ENCODE assay signal across 18 cellular contexts in the genomic region with DNA sequence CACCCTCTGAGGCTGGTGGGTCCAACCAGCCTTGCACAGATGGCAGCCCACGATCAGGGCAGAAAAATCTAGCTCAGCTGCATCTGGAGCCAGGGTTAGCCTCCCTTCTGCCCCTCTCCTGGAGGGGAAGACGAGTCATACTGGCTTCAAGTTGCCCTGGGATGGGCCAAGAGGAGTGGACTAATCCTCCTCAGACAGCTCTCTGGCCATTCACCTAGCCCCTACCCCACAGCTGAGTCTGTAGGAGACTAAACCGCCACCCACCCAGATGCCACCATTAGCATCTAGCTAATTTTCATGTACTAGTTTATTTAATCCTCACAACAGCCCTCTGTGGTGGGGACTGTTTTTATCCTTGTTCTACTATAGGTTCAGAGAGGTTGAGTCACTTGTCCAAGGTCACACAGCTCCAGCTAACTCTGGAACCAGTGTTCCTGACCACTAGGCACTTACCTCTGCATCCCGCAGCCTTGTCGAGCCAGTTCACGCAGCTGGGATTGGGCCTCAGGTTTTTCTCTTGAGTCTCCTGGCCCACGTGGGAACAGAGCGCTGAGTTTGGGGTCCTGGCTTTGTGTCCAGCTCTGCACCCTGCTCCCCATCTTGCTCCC. TPM values are rescaled to one million over a fixed set of nuclear protein-coding genes. Genes with fewer than 3 reads are reported as not detected.
DNase-seq lines count a peak whose midpoint lies in the region; ATAC-seq and TF ChIP-seq lines count a peak whose summit lies in the region.
"Had no signal": no experiment of that assay in that cellular context is flagged by ENCODE, and none has a peak within 500 bp of the region (broad histone marks: within the 10 kb centered on the region; RNA-seq: fewer than 3 reads in every experiment).

No MANE protein-coding gene starts in this region.

- H4K20me1 ChIP-seq in BLaER1, result no peaks in the 10 kb centered on the region

- H3K36me3 Mint-ChIP-seq in type B pancreatic cell, result no peaks in the 10 kb centered on the region

- H3K9me3 ChIP-seq in BLaER1 (no peaks in the 10 kb centered on the region), RWPE2 (ENCODE audit: severe bottlenecking) (no peaks in the 10 kb centered on the region), A673 (ENCODE audit: low read depth, low read length, poor library complexity, severe bottlenecking) (no peaks in the 10 kb centered on the region)
- H3K9me3 ChIP-seq: ovary, tibial nerve had no signal

- H3K36me3 ChIP-seq in BLaER1 (no peaks in the 10 kb centered on the region), RWPE2 (ENCODE audit: low read depth) (no peaks in the 10 kb centered on the region), A673 (ENCODE audit: insufficient read depth, low read length, poor library complexity, severe bottlenecking) (no peaks in the 10 kb centered on the region)
- H3K36me3 ChIP-seq: ovary, tibial nerve had no signal

- BruUV-seq in A673 (replicated peaks; lab: Mats Ljungman, UMichigan), result no TSS peak

- CTCF ChIA-PET in A673 (lab: Charles Lee), result no interaction called here

- peak overlapping the region; percentile 75 for H3K4me2 ChIP-seq in BLaER1
- H3K4me2 ChIP-seq: KMS-11 had no signal

- DNase-seq in EH (ENCODE audit: low read depth) (peak; percentile 40), RWPE2 (ENCODE audit: low spot score) (no peak), foreskin keratinocyte (no peak), posterior vena cava (ENCODE audit: low spot score) (no peak), type B pancreatic cell (ENCODE audit: extremely low spot score, unreplicated experiment) (no peak), A673 (ENCODE audit: low spot score) (no peak)
- DNase-seq: activated CD4-positive, alpha-beta T cell treated with anti-CD3 and anti-CD28 coated beads, Interleukin-2, amount 50 U/mL, for 1 hour; effector CD4-positive, alpha-beta T cell; left colon; NCI-H1417; ovary; SHP77 treated with DMSO at 0.1 percent for 48 hours; stimulated activated CD4-positive, alpha-beta T cell treated with anti-CD3 and anti-CD28 coated beads, Interleukin-4, amount 100 ng/mL, for 4 hours; T1000 had no signal

- H3K27ac ChIP-seq in BLaER1 (peak overlapping the region; percentile 81), RWPE2 (ENCODE audit: poor library complexity, severe bottlenecking) (peak overlapping the region; percentile 77), foreskin keratinocyte (no peak overlapping the region), A673 (ENCODE audit: low read depth, low read length, poor library complexity, severe bottlenecking) (no peak overlapping the region)
- H3K27ac ChIP-seq: KMS-11, ovary, tibial nerve had no signal

- H3K4me1 ChIP-seq in BLaER1 (peaks cover 100% of the 10 kb centered on the region), RWPE2 (ENCODE audit: insufficient read depth, poor library complexity, severe bottlenecking) (peaks cover 21% of the 10 kb centered on the region), foreskin keratinocyte (peaks cover 6% of the 10 kb centered on the region), A673 (ENCODE audit: insufficient read depth, low read length, poor library complexity, severe bottlenecking) (no peaks in the 10 kb centered on the region)

- peaks cover 6% of the 10 kb centered on the region for H3K27me3 Mint-ChIP-seq in type B pancreatic cell

- intact Hi-C loops in posterior vena cava (cut with DNase I) (no loop called here), A673 (cut with micrococcal nuclease; ENCODE audit: unreplicated experiment) (no loop called here)

- no peak overlapping the region for H3K4me3 Mint-ChIP-seq in type B pancreatic cell

- H3K9ac ChIP-seq in BLaER1, result 0 out of 2 replicates have a peak overlapping the region, but pooled peaks have one; percentile 46
- H3K9ac ChIP-seq: KMS-11 had no signal

- no peak overlapping the region for H3K27ac Mint-ChIP-seq in type B pancreatic cell

- H3K4me3 ChIP-seq in BLaER1 (no peak overlapping the region), RWPE2 (ENCODE audit: severe bottlenecking) (no peak overlapping the region), A673 (ENCODE audit: low read depth, low read length, poor library complexity, severe bottlenecking) (no peak overlapping the region)
- H3K4me3 ChIP-seq: ovary, tibial nerve had no signal

- H3K27me3 ChIP-seq in BLaER1 (no peaks in the 10 kb centered on the region), RWPE2 (ENCODE audit: insufficient read depth, poor library complexity, severe bottlenecking) (no peaks in the 10 kb centered on the region), foreskin keratinocyte (no peaks in the 10 kb centered on the region), A673 (replicated peaks; ENCODE audit: insufficient read depth, low read depth, low read length, poor library complexity) (no peaks in the 10 kb centered on the region)
- H3K27me3 ChIP-seq: ovary, tibial nerve had no signal

- H3K9me3 Mint-ChIP-seq in type B pancreatic cell, result no peaks in the 10 kb centered on the region

- ATAC-seq in RWPE2 (ENCODE audit: low read depth) (no peak), foreskin keratinocyte (peak; percentile 40), HG02798 (IDR thresholded peaks at IDR 0.05; ENCODE audit: poor library complexity, unreplicated experiment) (no peak)
- ATAC-seq: left colon had no signal

- peaks cover 17% of the 10 kb centered on the region for H3K4me1 Mint-ChIP-seq in type B pancreatic cell (ENCODE audit: unreplicated experiment)

- TF ChIP-seq CTCF in RWPE2 (IDR thresholded peaks at IDR 0.05; ENCODE audit: poor library complexity, severe bottlenecking) (no peak), foreskin keratinocyte (conservative IDR thresholded peaks at IDR 0.05) (no peak), type B pancreatic cell (conservative IDR thresholded peaks at IDR 0.05) (no peak), A673 (conservative IDR thresholded peaks at IDR 0.05; ENCODE audit: low read depth, low read length) (no peak)

- POLR2A ChIA-PET in A673 (lab: Charles Lee; ENCODE audit: low non-redundant PET), result no interaction called here

RNA-seq across cellular contexts. Expression of gene CCDC167, which starts 48.5 kb away (rescaled TPM):
- total RNA-seq in foreskin keratinocyte, result 24.8 and 27.4 TPM in 2 replicates
- polyA plus RNA-seq in foreskin keratinocyte, result 45.7 and 48.9 TPM in 2 replicates
- 10 to 100 TPM; 16.2 to 18.9 TPM for total RNA-seq in posterior vena cava
- 28.1 and 38.3 TPM in 2 replicates for total RNA-seq in type B pancreatic cell (ENCODE audit: low replicate concordance)
- total RNA-seq in A673 (2021), result 31.5 and 42.4 TPM in 2 replicates

Comparison
In these comparisons a context has a peak if more than half of its experiments do, and no peak if none do; other contexts are left out.
1. H3K27ac ChIP-seq: peak in BLaER1 (single experiment) and RWPE2 (single experiment); none in foreskin keratinocyte (single experiment) and A673 (single experiment).